8 cellular contexts compared by ENCODE assay signal in the genomic region with DNA sequence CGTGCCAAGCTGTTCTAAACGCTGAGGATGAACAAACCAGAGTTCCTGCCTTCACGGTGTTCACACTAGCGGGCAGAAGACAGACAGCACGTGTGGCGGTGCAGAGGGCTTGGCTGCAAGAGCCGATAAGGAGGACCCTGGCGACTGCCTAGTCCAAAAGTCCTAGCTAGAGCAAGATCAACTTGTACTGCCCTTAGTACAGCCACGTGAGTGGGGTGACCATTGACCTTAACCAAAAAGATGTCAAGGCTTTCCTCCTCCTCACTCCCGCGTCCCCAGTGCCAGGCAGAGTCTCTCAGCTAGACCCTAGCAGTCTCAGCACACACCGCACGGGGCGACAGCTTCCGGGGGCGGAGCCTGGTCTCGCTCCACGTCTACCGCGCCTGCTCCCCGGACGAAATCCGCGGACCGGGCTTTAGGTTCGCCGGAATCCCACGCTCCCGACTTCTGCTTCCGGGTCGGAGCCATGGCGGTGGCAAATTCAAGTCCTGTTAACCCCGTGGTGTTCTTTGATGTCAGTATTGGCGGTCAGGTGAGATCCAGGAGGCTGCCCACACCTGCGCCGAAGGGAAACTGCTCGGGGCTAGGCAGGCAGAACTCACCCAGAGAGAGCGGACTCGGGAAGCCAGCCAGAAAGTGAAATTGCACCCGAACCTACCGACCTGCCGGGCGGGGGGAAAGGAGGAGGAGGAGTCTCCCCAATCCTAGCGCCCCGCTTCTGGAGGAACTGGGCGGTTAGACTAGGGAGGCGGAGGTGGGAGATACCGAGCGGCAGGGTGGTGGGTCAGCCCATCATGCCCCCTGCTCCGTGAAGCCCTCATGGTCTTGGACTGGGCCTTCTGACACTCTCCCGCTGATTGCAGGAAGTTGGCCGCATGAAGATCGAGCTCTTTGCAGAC. TPM values are rescaled to one million over a fixed set of nuclear protein-coding genes. Genes with fewer than 3 reads are reported as not detected.
DNase-seq lines count a peak whose midpoint lies in the region; ATAC-seq and TF ChIP-seq lines count a peak whose summit lies in the region.

PPIH (plus strand) TSS at position 443 of the 899 bp plus-strand sequence; CDS start at position 467, 24 bp downstream.

- TF ChIP-seq POLR2A in uterus (IDR thresholded peaks at IDR 0.05), result peak in 1 of 2 donors; percentile 50

- peaks cover 3 to 14% of the 10 kb centered on the region in 2 donors for H3K4me1 ChIP-seq in ascending aorta
- H3K4me1 ChIP-seq in right cardiac atrium (ENCODE audit: control insufficient read depth, insufficient read depth, low read length), result peaks cover 2% of the 10 kb centered on the region
- H3K4me1 ChIP-seq in uterus, result peaks cover 0 to 5% of the 10 kb centered on the region in 2 donors

- H3K36me3 Mint-ChIP-seq in T-helper 2 cell treated with Interferon-gamma antibody and Interleukin-4, amounts not matched to agents 5 μg/mL and 100 μg/mL, for 36 hours (ENCODE audit: low read depth), result peaks cover 23% of the 10 kb centered on the region

- H3K9me3 Mint-ChIP-seq in T-helper 2 cell treated with Interferon-gamma antibody and Interleukin-4, amounts not matched to agents 5 μg/mL and 100 μg/mL, for 36 hours, result no peaks in the 10 kb centered on the region

- intact Hi-C loops in ascending aorta (cut with DNase I) (loop anchor here (1.0 to 5.0 kb wide), 4 partner anchors 24 to 321 kb away; partner anchors contain the start of genes C1orf50, FOXJ3, P3H1 and YBX1), right cardiac atrium (cut with DNase I) (no loop called here), uterus (cut with DNase I; ENCODE audit: low total_unique reads) (no loop called here)

- ATAC-seq in GM18499 (IDR thresholded peaks at IDR 0.05; ENCODE audit: insufficient read depth, unreplicated experiment) (peak; percentile 74), HG02943 (IDR thresholded peaks at IDR 0.05; ENCODE audit: low read depth, unreplicated experiment) (peak; percentile 92), right cardiac atrium (peak; percentile 100)

- no peaks in the 10 kb centered on the region for H3K27me3 ChIP-seq in ascending aorta
- H3K27me3 ChIP-seq in right cardiac atrium (ENCODE audit: control insufficient read depth, insufficient read depth), result no peaks in the 10 kb centered on the region
- no peaks in the 10 kb centered on the region for H3K27me3 ChIP-seq in uterus

- H3K4me1 Mint-ChIP-seq in T-helper 2 cell treated with Interferon-gamma antibody and Interleukin-4, amounts not matched to agents 5 μg/mL and 100 μg/mL, for 36 hours (ENCODE audit: low read depth), result peaks cover 38% of the 10 kb centered on the region

- TF ChIP-seq CTCF in ascending aorta (IDR thresholded peaks at IDR 0.05) (peak in 2 of 3 experiments; percentile 37 to 40), uterus (IDR thresholded peaks at IDR 0.05) (peak in 3 of 4 experiments; percentile 39 to 75 (median 47))

- H3K27ac ChIP-seq in ascending aorta (peak within 1 kb of the TSS; percentile 67 to 78), right cardiac atrium (ENCODE audit: low read length) (peak within 1 kb of the TSS; percentile 83), uterus (peak within 1 kb of the TSS; percentile 70 to 76)

- peak within 1 kb of the TSS; percentile 65 to 72 for H3K4me3 ChIP-seq in ascending aorta
- peak within 1 kb of the TSS; percentile 71 for H3K4me3 ChIP-seq in right cardiac atrium (ENCODE audit: low read length)
- H3K4me3 ChIP-seq in uterus, result peak within 1 kb of the TSS; percentile 64 to 83

- peaks cover 10 to 12% of the 10 kb centered on the region in 2 donors for H3K36me3 ChIP-seq in ascending aorta
- no peaks in the 10 kb centered on the region for H3K36me3 ChIP-seq in uterus

- peak; percentile 86 to 87 for DNase-seq in NCI-H1930 (lab: John Stamatoyannopoulos, UW)
- DNase-seq in T-helper 2 cell treated with Interferon-gamma antibody and Interleukin-4, amounts not matched to agents 5 μg/mL and 100 μg/mL, for 36 hours (ENCODE audit: low spot score), result peak; percentile 95
- DNase-seq in ascending aorta (ENCODE audit: low spot score in 2 of 2), result peak; percentile 76 to 97
- DNase-seq in right cardiac atrium, result peak; percentile 96 to 98 (median 97)
- DNase-seq in pulmonary artery endothelial cell (ENCODE audit: low read depth, low spot score), result peak; percentile 67
- DNase-seq in uterus, result peak; percentile 90 to 94

- no peaks in the 10 kb centered on the region for H3K9me3 ChIP-seq in ascending aorta
- H3K9me3 ChIP-seq in right cardiac atrium (ENCODE audit: control insufficient read depth, low read length), result no peaks in the 10 kb centered on the region
- H3K9me3 ChIP-seq in uterus, result no peaks in the 10 kb centered on the region

- H3K4me3 Mint-ChIP-seq in T-helper 2 cell treated with Interferon-gamma antibody and Interleukin-4, amounts not matched to agents 5 μg/mL and 100 μg/mL, for 36 hours, result peak within 1 kb of the TSS; percentile 94

- under 1% methylated on average over 53 of the region's 53 CpGs for WGBS in right cardiac atrium

- peaks cover 3% of the 10 kb centered on the region for H3K27me3 Mint-ChIP-seq in T-helper 2 cell treated with Interferon-gamma antibody and Interleukin-4, amounts not matched to agents 5 μg/mL and 100 μg/mL, for 36 hours (ENCODE audit: low read depth)

- peak within 1 kb of the TSS; percentile 96 for H3K27ac Mint-ChIP-seq in T-helper 2 cell treated with Interferon-gamma antibody and Interleukin-4, amounts not matched to agents 5 μg/mL and 100 μg/mL, for 36 hours

RNA-seq across cellular contexts. Expression of gene PPIH, which starts in this region (rescaled TPM):
- 2.2 TPM for total RNA-seq in ascending aorta
- total RNA-seq in right cardiac atrium, result 10 to 100 TPM; 18.7 to 24.2 (median 19.8) TPM
- polyA plus RNA-seq in right cardiac atrium, result 27.5 TPM
- 33.7 and 39.2 TPM in 2 replicates for total RNA-seq in pulmonary artery endothelial cell
- 10 to 100 TPM in 3 of 4 donors, 1 to 10 TPM in 1; 2.6 to 48.4 (median 36.3) TPM for total RNA-seq in uterus

Comparison
In these comparisons a context has a peak if more than half of its experiments do, and no peak if none do; other contexts are left out.
1. Peak in every context shown above with its lines: DNase-seq, ATAC-seq, H3K4me3 ChIP-seq and H3K27ac ChIP-seq.